15 cellular contexts compared by ENCODE assay signal in the genomic region with DNA sequence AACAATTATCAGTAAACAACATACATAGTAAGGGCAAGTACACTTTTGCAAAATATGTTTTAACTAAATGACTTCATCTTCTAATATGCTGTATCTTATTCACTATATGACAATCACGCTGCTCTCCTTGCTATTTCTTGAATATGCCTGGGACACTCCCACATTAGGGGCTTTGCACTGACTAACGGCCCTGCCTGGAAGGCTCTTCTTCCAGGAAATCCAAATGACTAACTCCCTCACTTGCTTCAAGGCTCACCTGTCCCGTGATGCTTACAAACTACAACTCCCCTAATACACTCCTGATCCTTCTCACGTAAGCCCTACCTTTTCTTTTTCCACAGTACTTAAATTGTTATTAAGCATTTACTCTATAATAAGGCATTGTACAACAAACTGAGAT. TPM values are rescaled to one million over a fixed set of nuclear protein-coding genes. Genes with fewer than 3 reads are reported as not detected.
DNase-seq lines count a peak whose midpoint lies in the region; ATAC-seq lines count a peak whose summit lies in the region.
"Had no signal": no experiment of that assay in that cellular context is flagged by ENCODE, and none has a peak within 500 bp of the region (broad histone marks: within the 10 kb centered on the region; RNA-seq: fewer than 3 reads in every experiment).

No MANE protein-coding gene starts in this region.

- peak overlapping the region; percentile 45 for H3K4me3 Mint-ChIP-seq in activated naive CD8-positive, alpha-beta T cell
- H3K4me3 Mint-ChIP-seq in naive B cell = peak overlapping the region in 2 of 8 donors; percentile 62 to 69
- H3K4me3 Mint-ChIP-seq: neural crest cell had no signal

- no peaks in the 10 kb centered on the region for H3K27me3 Mint-ChIP-seq in activated naive CD8-positive, alpha-beta T cell
- no peaks in the 10 kb centered on the region for H3K27me3 Mint-ChIP-seq in naive B cell

- H3K9me3 ChIP-seq in KOPT-K1 (ENCODE audit: insufficient read depth, low read length, poor library complexity, severe bottlenecking) = no peaks in the 10 kb centered on the region
- H3K9me3 ChIP-seq: ascending aorta, transverse colon had no signal

- ATAC-seq in naive B cell (ENCODE audit: low read depth in 2 of 2) (no peak), HG03442 (IDR thresholded peaks at IDR 0.05; ENCODE audit: unreplicated experiment) (no peak), HG03571 (IDR thresholded peaks at IDR 0.05; ENCODE audit: unreplicated experiment) (no peak)

- H3K4me1 Mint-ChIP-seq in activated naive CD8-positive, alpha-beta T cell (ENCODE audit: low read depth) = peaks cover 81% of the 10 kb centered on the region
- H3K4me1 Mint-ChIP-seq in naive B cell = peaks cover 67 to 93% (median 73%) of the 10 kb centered on the region in 3 donors
- H3K4me1 Mint-ChIP-seq: neural crest cell had no signal

- H3K9me3 Mint-ChIP-seq in activated naive CD8-positive, alpha-beta T cell (ENCODE audit: low read depth) = no peaks in the 10 kb centered on the region
- H3K9me3 Mint-ChIP-seq in naive B cell = no peaks in the 10 kb centered on the region
- H3K9me3 Mint-ChIP-seq: neural crest cell had no signal

- H3K27ac Mint-ChIP-seq in activated naive CD8-positive, alpha-beta T cell = peak overlapping the region; percentile 69
- H3K27ac Mint-ChIP-seq in naive B cell = peak overlapping the region in 5 of 6 donors; percentile 36 to 87 (median 57)

- H3K27ac ChIP-seq in KOPT-K1 (ENCODE audit: low read depth, low read length, poor library complexity, severe bottlenecking) = peak overlapping the region; percentile 28
- H3K27ac ChIP-seq: ascending aorta, transverse colon had no signal

- H3K36me3 ChIP-seq in KOPT-K1 (ENCODE audit: insufficient read depth, low read length) = no peaks in the 10 kb centered on the region
- H3K36me3 ChIP-seq: ascending aorta, transverse colon had no signal

- peaks cover 2% of the 10 kb centered on the region for H3K36me3 Mint-ChIP-seq in activated naive CD8-positive, alpha-beta T cell
- H3K36me3 Mint-ChIP-seq in naive B cell = no peaks in the 10 kb centered on the region

- peak; percentile 24 for DNase-seq in activated CD4-positive, alpha-beta T cell treated with anti-CD3 and anti-CD28 coated beads for 48 hours
- no peak for DNase-seq in activated CD4-positive, alpha-beta T cell treated with anti-CD3 and anti-CD28 coated beads for 1 hour
- DNase-seq in naive B cell (no peak), epidermal melanocyte (ENCODE audit: insufficient read length, low spot score) (no peak)
- DNase-seq: DMS 273 treated with DMSO at 0.1 percent for 48 hours; effector CD4-positive, alpha-beta T cell; MM.1S; NCI-H2171; transverse colon had no signal

RNA-seq across cellular contexts. Expression of a gene that starts 10.6 kb away (rescaled TPM):
- polyA plus RNA-seq in naive B cell (ENCODE audit: low read depth in 6 of 6) = 10 to 100 TPM; 71.9 to 88.2 (median 76.9) TPM

RNA-seq across cellular contexts. Expression of a gene that starts 10.8 kb away (rescaled TPM):
- 10 to 100 TPM in 3 of 6 donors, 1 to 10 TPM in 3; 1.5 to 14.5 (median 10.0) TPM for polyA plus RNA-seq in naive B cell (ENCODE audit: low read depth in 6 of 6)
